Comparison of ENCODE assay signal across 9 cellular contexts in genomic region chr7:150974468-150975391, GRCh38. TPM values are rescaled to one million over a fixed set of nuclear protein-coding genes. Genes with fewer than 3 reads are reported as not detected.
DNase-seq lines count a peak whose midpoint lies in the region; ATAC-seq, FAIRE-seq and TF ChIP-seq lines count a peak whose summit lies in the region.
"Had no signal": no experiment of that assay in that cellular context is flagged by ENCODE, and none has a peak within 500 bp of the region (broad histone marks: within the 10 kb centered on the region; RNA-seq: fewer than 3 reads in every experiment).

No MANE protein-coding gene starts in this region.

- TF ChIP-seq RAD21 in HepG2 (CRISPR knock-in tag; IDR thresholded peaks at IDR 0.05), result 0 out of 2 replicates have a peak, but pooled peaks have one; percentile 38

- no peak for FAIRE-seq in HepG2 (lab: Jason Lieb, UNC)

- no peaks in the 10 kb centered on the region for H3K27me3 ChIP-seq in Loucy (ENCODE audit: insufficient read depth, low read length, poor library complexity, severe bottlenecking)
- no peaks in the 10 kb centered on the region for H3K27me3 ChIP-seq in WERI-Rb-1 (ENCODE audit: insufficient read depth, low read depth, severe bottlenecking)
- H3K27me3 ChIP-seq in mammary epithelial cell (ENCODE audit: insufficient read depth, low read length), result peaks cover 15% of the 10 kb centered on the region
- H3K27me3 ChIP-seq in HepG2 (ENCODE audit: control insufficient read depth in 1 of 2, insufficient read depth in 2 of 2, low read length in 2 of 2), result peaks cover 21 to 75% of the 10 kb centered on the region in 2 experiments

- ATAC-seq in GM21390 (IDR thresholded peaks at IDR 0.05; ENCODE audit: unreplicated experiment), result peak; percentile 64
- peak; percentile 49 for ATAC-seq in HepG2

- intact Hi-C loops in mammary epithelial cell (cut with micrococcal nuclease) (no loop called here), HepG2 (cut with micrococcal nuclease; ENCODE audit: unreplicated experiment) (no loop called here)

- DNase-seq in DMS 273 (lab: John Stamatoyannopoulos, UW; ENCODE audit: unreplicated experiment) (peak; percentile 82), WERI-Rb-1 (peak; percentile 58), mammary epithelial cell (no peak), HepG2 (ENCODE audit: low spot score) (no peak)
- peak; percentile 51 to 72 (median 68) for DNase-seq in stimulated activated CD4-positive, alpha-beta T cell treated with anti-CD3 and anti-CD28 coated beads, TNF-alpha, amount 100 ng/mL, for 1 hour (ENCODE audit: low read depth in 3 of 3, low spot score in 1 of 3)
- DNase-seq in NK-92 treated with Interleukin-12 subunit alpha and Interleukin-12 subunit beta, amount 100 ng/mL, for 24 hours (lab: John Stamatoyannopoulos, UW), result no peak

- TF ChIP-seq POLR2A in HepG2 (IDR thresholded peaks at IDR 0.05; ENCODE audit: insufficient read depth in 1 of 2, low read depth in 2 of 2, low read length in 2 of 2), result no peak

- H2AFZ ChIP-seq in Loucy (ENCODE audit: low read length), result peak overlapping the region; percentile 97
- peak overlapping the region; percentile 82 for H2AFZ ChIP-seq in mammary epithelial cell (ENCODE audit: low read depth, low read length)
- H2AFZ ChIP-seq in HepG2 (ENCODE audit: low read length), result no peak overlapping the region

- 7% methylated on average over 46 of the region's 89 CpGs for WGBS in mammary epithelial cell (ENCODE audit: low coverage, missing lambda C conversion rate)
- 13% methylated on average over 10 of the region's 89 CpGs for WGBS in HepG2 (ENCODE audit: low lambda C conversion rate)

- peak overlapping the region; percentile 100 for H3K4me2 ChIP-seq in Loucy (ENCODE audit: low read depth, low read length, poor library complexity, severe bottlenecking)
- H3K4me2 ChIP-seq in mammary epithelial cell (ENCODE audit: insufficient read depth, low read depth, low read length), result peak overlapping the region; percentile 91
- peak overlapping the region; percentile 69 for H3K4me2 ChIP-seq in HepG2 (ENCODE audit: low read depth, low read length)

- in situ Hi-C loops in mammary epithelial cell (cut with MboI; ENCODE audit: low sequenced_read_pairs in 2 of 2) (no loop called here), HepG2 (cut with HindIII; ENCODE audit: extremely low pct_ligation_motif_present, low pct_unique_long_range_greater_than_20kb) (no loop called here)

- dilution Hi-C loops in mammary epithelial cell (cut with HindIII; ENCODE audit: low sequenced_read_pairs), result loop anchor here (5.0 kb wide), 3 partner anchors 38 to 97 kb away; no protein-coding TSS in a partner anchor

- H3K4me1 ChIP-seq in Loucy (ENCODE audit: insufficient read depth, low read length, poor library complexity, severe bottlenecking), result peaks cover 33% of the 10 kb centered on the region
- H3K4me1 ChIP-seq in mammary epithelial cell (ENCODE audit: insufficient read depth, low read length), result peaks cover 6% of the 10 kb centered on the region
- peaks cover 37% of the 10 kb centered on the region for H3K4me1 ChIP-seq in HepG2 (ENCODE audit: insufficient read depth, low read length)

- peaks cover 6% of the 10 kb centered on the region; the same call in 1 of the 2 replicates for H3F3A ChIP-seq in Loucy (ENCODE audit: low read depth)

- no peaks in the 10 kb centered on the region for H3K36me3 ChIP-seq in Loucy (ENCODE audit: insufficient read depth, low read length)
- H3K36me3 ChIP-seq in WERI-Rb-1, result peaks cover 19% of the 10 kb centered on the region
- no peaks in the 10 kb centered on the region for H3K36me3 ChIP-seq in mammary epithelial cell (ENCODE audit: insufficient read depth, low read length)
- no peaks in the 10 kb centered on the region for H3K36me3 ChIP-seq in HepG2 (replicated peaks in 1 of 2; ENCODE audit: control insufficient read depth in 1 of 2, insufficient read depth in 2 of 2, low read length in 2 of 2)

- H3K79me2 ChIP-seq in Loucy (ENCODE audit: insufficient read depth, low read length) (peaks cover 3% of the 10 kb centered on the region), mammary epithelial cell (ENCODE audit: insufficient read depth, low read length) (no peaks in the 10 kb centered on the region), HepG2 (ENCODE audit: insufficient read depth, low read length) (no peaks in the 10 kb centered on the region)

- H4K20me1 ChIP-seq in Loucy (ENCODE audit: insufficient read depth, low read length, poor library complexity, severe bottlenecking) (no peaks in the 10 kb centered on the region), mammary epithelial cell (ENCODE audit: insufficient read depth, low read length) (no peaks in the 10 kb centered on the region), HepG2 (ENCODE audit: insufficient read depth, low read length) (peaks cover 5% of the 10 kb centered on the region; the same call in 1 of the 2 replicates)

- H3K27ac ChIP-seq in WERI-Rb-1 (peak overlapping the region; percentile 55), mammary epithelial cell (ENCODE audit: insufficient read depth, low read depth, low read length) (no peak overlapping the region), HepG2 (ENCODE audit: extremely low read length, insufficient read depth, low read length) (no peak overlapping the region)

- POLR2A ChIA-PET in HepG2 (lab: Yijun Ruan, JAX), result interaction anchor here (0.5 kb wide), 1 partner anchor 13 kb away, joined by 3 read pairs; no protein-coding TSS in a partner anchor

- H3K9me3 ChIP-seq in Loucy (ENCODE audit: insufficient read depth, low read depth, low read length), result no peaks in the 10 kb centered on the region
- no peaks in the 10 kb centered on the region for H3K9me3 ChIP-seq in WERI-Rb-1 (ENCODE audit: severe bottlenecking)
- no peaks in the 10 kb centered on the region for H3K9me3 ChIP-seq in mammary epithelial cell (replicated peaks; ENCODE audit: insufficient read depth, low read length)
- H3K9me3 ChIP-seq in HepG2 (ENCODE audit: low read length), result no peaks in the 10 kb centered on the region

- BruUV-seq in mammary epithelial cell (replicated peaks; lab: Mats Ljungman, UMichigan) (no TSS peak), HepG2 (replicated peaks; lab: Mats Ljungman, UMichigan) (no TSS peak)

- H3K9ac ChIP-seq in Loucy (ENCODE audit: low read depth, low read length, poor library complexity, severe bottlenecking) (peak overlapping the region; percentile 78), mammary epithelial cell (ENCODE audit: insufficient read depth, low read length) (no peak overlapping the region), HepG2 (ENCODE audit: insufficient read depth, low read depth, low read length) (no peak overlapping the region)

- TF ChIP-seq CTCF in Loucy (conservative IDR thresholded peaks at IDR 0.05; ENCODE audit: low read length) (peak; percentile 54), WERI-Rb-1 (IDR thresholded peaks at IDR 0.05; ENCODE audit: low read depth, low read length) (peak; percentile 38), mammary epithelial cell (conservative IDR thresholded peaks at IDR 0.05 in 1 of 2, IDR thresholded peaks at IDR 0.05 in 1 of 2; ENCODE audit: extremely low read depth in 1 of 2, insufficient read depth in 1 of 2, low read depth in 1 of 2, low read length in 2 of 2) (peak in 1 of 2 donors; percentile 35), HepG2 (CRISPR knock-in tag; IDR thresholded peaks at IDR 0.05) (peak; percentile 62)

- no peaks in the 10 kb centered on the region for H3K9me2 ChIP-seq in Loucy (replicated peaks; ENCODE audit: low read depth, low read length)

- H3K4me3 ChIP-seq in Loucy (ENCODE audit: low read length, poor library complexity, severe bottlenecking) (peak overlapping the region; percentile 84), WERI-Rb-1 (ENCODE audit: low read depth, low read length) (peak overlapping the region; percentile 49), mammary epithelial cell (replicated peaks in 1 of 3; ENCODE audit: insufficient read depth in 1 of 3, low read depth in 2 of 3, low read length in 3 of 3) (peak overlapping the region in 2 of 3 experiments; percentile 39 to 48), HepG2 (replicated peaks in 1 of 3; ENCODE audit: insufficient read depth in 1 of 3, low read depth in 2 of 3, low read length in 3 of 3) (peak overlapping the region; percentile 26 to 59 (median 52); a peak in 4 of 6 replicates)

- CTCF ChIA-PET in mammary epithelial cell (lab: Charles Lee; ENCODE audit: low non-redundant PET) (no interaction called here), HepG2 (lab: Yijun Ruan, JAX; ENCODE audit: low intra/inter-chr PET ratio, low total read pairs) (no interaction called here)

- no peak for TF ChIP-seq EP300 in HepG2 (IDR thresholded peaks at IDR 0.05; ENCODE audit: low read depth in 2 of 2, low read length in 2 of 2)
- no peak for TF ChIP-seq EP300 in HepG2 (CRISPR knock-in tag; IDR thresholded peaks at IDR 0.05; ENCODE audit: borderline replicate concordance)

RNA-seq across cellular contexts. Expression of gene KCNH2, which starts 3.4 kb away (rescaled TPM):
- total RNA-seq in mammary epithelial cell (1 to 10 TPM in 1 of 2 donors, not detected in 1; 1.5 TPM), HepG2 (2016; rRNA removed; fragmentation: Illumina TruSeq; extraction: Trizol) (0.11 TPM in 1 of 2 replicates, not detected in the other)
- polyA plus RNA-seq in mammary epithelial cell (not detected), HepG2 (2011; rRNA removed) (0.09 and 0.12 TPM in 2 replicates)
- 0.47 TPM for polyA minus RNA-seq in mammary epithelial cell
- total RNA-seq in HepG2 (2016; cell fraction: cytosol; rRNA removed; fragmentation: Illumina TruSeq; extraction: Trizol; ENCODE audit: low read depth), result not detected in 2 replicates
- total RNA-seq in HepG2 (2016; cell fraction: insoluble cytoplasmic fraction; rRNA removed; fragmentation: Illumina TruSeq; extraction: Trizol), result 0.13 TPM in 1 of 2 replicates, not detected in the other
- total RNA-seq in HepG2 (2016; cell fraction: membrane; rRNA removed; fragmentation: Illumina TruSeq; extraction: Trizol), result 0.07 and 0.09 TPM in 2 replicates
- total RNA-seq in HepG2 (2016; cell fraction: nucleus; rRNA removed; fragmentation: Illumina TruSeq; extraction: Trizol), result 0.09 and 0.28 TPM in 2 replicates
- polyA plus RNA-seq in HepG2 (2011; cell fraction: cytosol; rRNA removed), result 0.09 and 0.11 TPM in 2 replicates
- 0.32 and 0.38 TPM in 2 replicates for polyA plus RNA-seq in HepG2 (2011; cell fraction: nucleus; rRNA removed)
- polyA plus RNA-seq in HepG2 (2012), result 0.07 TPM in 1 of 2 replicates, not detected in the other
- 0.03 TPM in 1 of 2 replicates, not detected in the other for polyA plus RNA-seq in HepG2 (2016; cell fraction: cytosol; fragmentation: Illumina TruSeq; extraction: Trizol; ENCODE audit: low read depth)
- not detected in 2 replicates for polyA plus RNA-seq in HepG2 (2016; cell fraction: insoluble cytoplasmic fraction; fragmentation: Illumina TruSeq; extraction: Trizol; ENCODE audit: low read depth)
- 0.06 TPM in 1 of 2 replicates, not detected in the other for polyA plus RNA-seq in HepG2 (2016; cell fraction: membrane; fragmentation: Illumina TruSeq; extraction: Trizol; ENCODE audit: low read depth)
- not detected in 2 replicates for polyA plus RNA-seq in HepG2 (2016; cell fraction: nucleus; fragmentation: Illumina TruSeq; extraction: Trizol; ENCODE audit: insufficient read depth, low read depth)
- 0.74 and 1.2 TPM in 2 replicates for polyA minus RNA-seq in HepG2 (2011; rRNA and poly(A)+ RNA removed; ENCODE audit: low replicate concordance)
- 0.30 TPM in 1 of 2 replicates, not detected in the other for polyA minus RNA-seq in HepG2 (2011; cell fraction: cytosol; rRNA and poly(A)+ RNA removed)
- 0.13 TPM in 1 of 2 replicates, not detected in the other for polyA minus RNA-seq in HepG2 (2011; cell fraction: nucleus; rRNA and poly(A)+ RNA removed)
- total RNA-seq: dermis microvascular lymphatic vessel endothelial cell had no signal

RNA-seq across cellular contexts. Expression of gene NOS3, which starts 16.1 kb away (rescaled TPM):
- 1 to 10 TPM in 1 of 2 donors, not detected in 1; 4.7 TPM for total RNA-seq in mammary epithelial cell
- polyA plus RNA-seq in mammary epithelial cell, result 0.23 TPM
- polyA minus RNA-seq in mammary epithelial cell, result not detected
- 3.7 and 4.8 TPM in 2 replicates for total RNA-seq in HepG2 (2016; rRNA removed; fragmentation: Illumina TruSeq; extraction: Trizol)
- total RNA-seq in HepG2 (2016; cell fraction: cytosol; rRNA removed; fragmentation: Illumina TruSeq; extraction: Trizol; ENCODE audit: low read depth), result 2.6 and 2.9 TPM in 2 replicates
- 4.2 and 4.4 TPM in 2 replicates for total RNA-seq in HepG2 (2016; cell fraction: insoluble cytoplasmic fraction; rRNA removed; fragmentation: Illumina TruSeq; extraction: Trizol)
- 3.6 and 5.1 TPM in 2 replicates for total RNA-seq in HepG2 (2016; cell fraction: membrane; rRNA removed; fragmentation: Illumina TruSeq; extraction: Trizol)
- 3.2 and 5.3 TPM in 2 replicates for total RNA-seq in HepG2 (2016; cell fraction: nucleus; rRNA removed; fragmentation: Illumina TruSeq; extraction: Trizol)
- polyA plus RNA-seq in HepG2 (2011; rRNA removed), result 7.5 and 10.1 TPM in 2 replicates
- polyA plus RNA-seq in HepG2 (2011; cell fraction: cytosol; rRNA removed), result 5.8 and 10.0 TPM in 2 replicates
- polyA plus RNA-seq in HepG2 (2011; cell fraction: nucleus; rRNA removed), result 17.6 and 19.9 TPM in 2 replicates
- 4.8 and 5.0 TPM in 2 replicates for polyA plus RNA-seq in HepG2 (2012)
- polyA plus RNA-seq in HepG2 (2016; cell fraction: cytosol; fragmentation: Illumina TruSeq; extraction: Trizol; ENCODE audit: low read depth), result 3.9 and 4.8 TPM in 2 replicates
- polyA plus RNA-seq in HepG2 (2016; cell fraction: insoluble cytoplasmic fraction; fragmentation: Illumina TruSeq; extraction: Trizol; ENCODE audit: low read depth), result 7.8 and 8.1 TPM in 2 replicates
- 5.6 and 8.0 TPM in 2 replicates for polyA plus RNA-seq in HepG2 (2016; cell fraction: membrane; fragmentation: Illumina TruSeq; extraction: Trizol; ENCODE audit: low read depth)
- polyA plus RNA-seq in HepG2 (2016; cell fraction: nucleus; fragmentation: Illumina TruSeq; extraction: Trizol; ENCODE audit: insufficient read depth, low read depth), result 5.7 and 8.2 TPM in 2 replicates
- 0.65 and 23.1 TPM in 2 replicates for polyA minus RNA-seq in HepG2 (2011; rRNA and poly(A)+ RNA removed; ENCODE audit: low replicate concordance)
- polyA minus RNA-seq in HepG2 (2011; cell fraction: cytosol; rRNA and poly(A)+ RNA removed), result 8.4 and 12.0 TPM in 2 replicates
- 5.0 and 6.3 TPM in 2 replicates for polyA minus RNA-seq in HepG2 (2011; cell fraction: nucleus; rRNA and poly(A)+ RNA removed)

RNA-seq across cellular contexts. Expression of gene ATG9B, which starts 49.6 kb away (rescaled TPM):
- total RNA-seq in mammary epithelial cell (under 1 TPM; under 0.01 to 0.54 TPM), HepG2 (2016; rRNA removed; fragmentation: Illumina TruSeq; extraction: Trizol) (not detected in 2 replicates)
- polyA plus RNA-seq in mammary epithelial cell (0.14 TPM), HepG2 (2011; rRNA removed) (0.24 and 0.39 TPM in 2 replicates)
- polyA minus RNA-seq in mammary epithelial cell, result not detected
- total RNA-seq in HepG2 (2016; cell fraction: cytosol; rRNA removed; fragmentation: Illumina TruSeq; extraction: Trizol; ENCODE audit: low read depth), result 0.18 TPM in 1 of 2 replicates, not detected in the other
- 0.04 TPM in 1 of 2 replicates, not detected in the other for total RNA-seq in HepG2 (2016; cell fraction: insoluble cytoplasmic fraction; rRNA removed; fragmentation: Illumina TruSeq; extraction: Trizol)
- not detected in 2 replicates for total RNA-seq in HepG2 (2016; cell fraction: membrane; rRNA removed; fragmentation: Illumina TruSeq; extraction: Trizol)
- total RNA-seq in HepG2 (2016; cell fraction: nucleus; rRNA removed; fragmentation: Illumina TruSeq; extraction: Trizol), result 0.13 TPM in 1 of 2 replicates, not detected in the other
- 0.13 and 0.15 TPM in 2 replicates for polyA plus RNA-seq in HepG2 (2011; cell fraction: cytosol; rRNA removed)
- 2.9 and 3.2 TPM in 2 replicates for polyA plus RNA-seq in HepG2 (2011; cell fraction: nucleus; rRNA removed)
- polyA plus RNA-seq in HepG2 (2012), result 0.51 and 0.72 TPM in 2 replicates
- not detected in 2 replicates for polyA plus RNA-seq in HepG2 (2016; cell fraction: cytosol; fragmentation: Illumina TruSeq; extraction: Trizol; ENCODE audit: low read depth)
- not detected in 2 replicates for polyA plus RNA-seq in HepG2 (2016; cell fraction: insoluble cytoplasmic fraction; fragmentation: Illumina TruSeq; extraction: Trizol; ENCODE audit: low read depth)
- not detected in 2 replicates for polyA plus RNA-seq in HepG2 (2016; cell fraction: membrane; fragmentation: Illumina TruSeq; extraction: Trizol; ENCODE audit: low read depth)
- 0.12 and 0.88 TPM in 2 replicates for polyA plus RNA-seq in HepG2 (2016; cell fraction: nucleus; fragmentation: Illumina TruSeq; extraction: Trizol; ENCODE audit: insufficient read depth, low read depth)
- polyA minus RNA-seq in HepG2 (2011; rRNA and poly(A)+ RNA removed; ENCODE audit: low replicate concordance), result 0.08 TPM in 1 of 2 replicates, not detected in the other
- not detected in 2 replicates for polyA minus RNA-seq in HepG2 (2011; cell fraction: cytosol; rRNA and poly(A)+ RNA removed)
- polyA minus RNA-seq in HepG2 (2011; cell fraction: nucleus; rRNA and poly(A)+ RNA removed), result 0.25 and 0.26 TPM in 2 replicates

RNA-seq across cellular contexts. Expression of gene ABCB8, which starts 53.5 kb away (rescaled TPM):
- total RNA-seq in mammary epithelial cell (10 to 100 TPM; 29.8 to 57.2 TPM), HepG2 (2016; rRNA removed; fragmentation: Illumina TruSeq; extraction: Trizol) (7.2 and 16.7 TPM in 2 replicates)
- polyA plus RNA-seq in mammary epithelial cell (31.7 TPM), HepG2 (2011; rRNA removed) (6.6 and 6.9 TPM in 2 replicates)
- 39.2 TPM for polyA minus RNA-seq in mammary epithelial cell
- total RNA-seq in HepG2 (2016; cell fraction: cytosol; rRNA removed; fragmentation: Illumina TruSeq; extraction: Trizol; ENCODE audit: low read depth), result 1.1 and 2.0 TPM in 2 replicates
- 7.2 and 16.4 TPM in 2 replicates for total RNA-seq in HepG2 (2016; cell fraction: insoluble cytoplasmic fraction; rRNA removed; fragmentation: Illumina TruSeq; extraction: Trizol)
- 3.4 and 3.7 TPM in 2 replicates for total RNA-seq in HepG2 (2016; cell fraction: membrane; rRNA removed; fragmentation: Illumina TruSeq; extraction: Trizol)
- 12.9 and 13.9 TPM in 2 replicates for total RNA-seq in HepG2 (2016; cell fraction: nucleus; rRNA removed; fragmentation: Illumina TruSeq; extraction: Trizol)
- 3.9 and 9.1 TPM in 2 replicates for polyA plus RNA-seq in HepG2 (2011; cell fraction: cytosol; rRNA removed)
- 20.5 and 25.6 TPM in 2 replicates for polyA plus RNA-seq in HepG2 (2011; cell fraction: nucleus; rRNA removed)
- polyA plus RNA-seq in HepG2 (2012), result 4.2 and 4.4 TPM in 2 replicates
- polyA plus RNA-seq in HepG2 (2016; cell fraction: cytosol; fragmentation: Illumina TruSeq; extraction: Trizol; ENCODE audit: low read depth), result 1.5 and 1.9 TPM in 2 replicates
- polyA plus RNA-seq in HepG2 (2016; cell fraction: insoluble cytoplasmic fraction; fragmentation: Illumina TruSeq; extraction: Trizol; ENCODE audit: low read depth), result 5.2 and 6.7 TPM in 2 replicates
- 2.6 and 2.9 TPM in 2 replicates for polyA plus RNA-seq in HepG2 (2016; cell fraction: membrane; fragmentation: Illumina TruSeq; extraction: Trizol; ENCODE audit: low read depth)
- 23.3 and 23.7 TPM in 2 replicates for polyA plus RNA-seq in HepG2 (2016; cell fraction: nucleus; fragmentation: Illumina TruSeq; extraction: Trizol; ENCODE audit: insufficient read depth, low read depth)
- polyA minus RNA-seq in HepG2 (2011; rRNA and poly(A)+ RNA removed; ENCODE audit: low replicate concordance), result 34.8 and 52.5 TPM in 2 replicates
- polyA minus RNA-seq in HepG2 (2011; cell fraction: cytosol; rRNA and poly(A)+ RNA removed), result 7.6 and 11.1 TPM in 2 replicates
- 13.7 and 16.2 TPM in 2 replicates for polyA minus RNA-seq in HepG2 (2011; cell fraction: nucleus; rRNA and poly(A)+ RNA removed)

Comparison
In these comparisons a context has a peak if more than half of its experiments do, and no peak if none do; other contexts are left out.
1. DNase-seq: peak in DMS 273 (single experiment), WERI-Rb-1 (single experiment) and stimulated activated CD4-positive, alpha-beta T cell treated with anti-CD3 and anti-CD28 coated beads, TNF-alpha, amount 100 ng/mL, for 1 hour (3 of 3); none in mammary epithelial cell (single experiment), HepG2 (single experiment) and NK-92 treated with Interleukin-12 subunit alpha and Interleukin-12 subunit beta, amount 100 ng/mL, for 24 hours (single experiment).
2. Peak in every context shown above with its lines, with median percentiles within 50 percentile points of each other: H3K4me2 ChIP-seq and H3K4me3 ChIP-seq.